1 cellular context compared by ENCODE assay signal in the genomic region with DNA sequence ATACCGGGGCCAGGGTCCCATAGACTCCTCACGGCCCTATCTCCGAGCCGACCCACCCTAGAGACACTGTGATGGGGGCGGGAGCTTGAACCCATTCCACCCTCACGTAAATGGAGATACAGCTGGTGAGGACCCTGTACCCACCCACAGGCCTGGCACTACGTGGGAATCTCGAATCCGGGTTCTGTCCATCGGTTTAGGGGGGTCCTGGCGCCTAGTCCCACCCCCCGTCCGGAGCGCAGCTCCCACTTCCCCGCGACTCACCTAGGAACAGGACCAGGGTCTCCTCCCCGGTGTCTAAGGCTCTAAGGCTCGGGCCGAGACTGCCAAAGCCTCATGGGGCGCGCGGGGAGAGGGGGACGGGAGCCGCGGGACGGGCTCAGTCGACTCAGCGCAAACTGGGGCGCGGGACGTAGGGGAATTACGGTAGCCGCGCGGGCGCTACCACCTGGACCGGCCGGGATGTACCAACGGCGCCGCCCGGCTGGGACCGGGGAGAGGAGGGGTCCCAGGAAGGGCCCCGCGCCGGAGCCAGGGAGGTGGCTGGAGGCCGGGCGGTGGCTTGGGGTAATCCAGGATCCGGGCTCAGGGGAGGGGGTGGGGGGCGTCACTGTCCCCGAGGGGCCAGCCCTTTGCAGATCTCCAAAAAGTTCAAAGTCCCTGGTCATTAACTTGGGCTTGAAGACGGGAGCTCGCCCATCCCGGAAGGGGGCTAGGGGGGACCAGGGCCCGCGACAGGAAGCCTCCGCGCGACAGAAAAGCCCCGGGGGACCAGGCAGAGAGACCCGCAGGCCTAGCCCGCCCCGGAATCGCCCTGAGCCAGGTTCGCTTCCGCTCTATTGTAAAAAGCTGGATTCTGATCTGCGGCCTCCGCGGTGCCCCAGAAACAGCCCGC.
A peak's percentile ranks its signal among the peaks of the same experiment; 100 is the strongest.
TF ChIP-seq lines count a peak whose summit lies in the region.

No MANE protein-coding gene starts in this region.

TF ChIP-seq in HepG2, 621 proteins besides CTCF, POLR2A, EP300 and RAD21 (continued from another document and continues in another):
- TF ChIP-seq, protein P1, sequence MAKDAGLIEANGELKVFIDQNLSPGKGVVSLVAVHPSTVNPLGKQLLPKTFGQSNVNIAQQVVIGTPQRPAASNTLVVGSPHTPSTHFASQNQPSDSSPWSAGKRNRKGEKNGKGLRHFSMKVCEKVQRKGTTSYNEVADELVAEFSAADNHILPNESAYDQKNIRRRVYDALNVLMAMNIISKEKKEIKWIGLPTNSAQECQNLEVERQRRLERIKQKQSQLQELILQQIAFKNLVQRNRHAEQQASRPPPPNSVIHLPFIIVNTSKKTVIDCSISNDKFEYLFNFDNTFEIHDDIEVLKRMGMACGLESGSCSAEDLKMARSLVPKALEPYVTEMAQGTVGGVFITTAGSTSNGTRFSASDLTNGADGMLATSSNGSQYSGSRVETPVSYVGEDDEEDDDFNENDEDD (CRISPR knock-in tag; IDR thresholded peaks at IDR 0.05; ENCODE audit: borderline replicate concordance): 0 out of 2 replicates have a peak, but pooled peaks have one; percentile 24
- TF ChIP-seq MATR3 (CRISPR knock-in tag; IDR thresholded peaks at IDR 0.05) (no peak), ATF1 (CRISPR knock-in tag; IDR thresholded peaks at IDR 0.05) (no peak), JDP2 (CRISPR knock-in tag; IDR thresholded peaks at IDR 0.05; ENCODE audit: borderline replicate concordance) (no peak), ETV6 (CRISPR knock-in tag; conservative IDR thresholded peaks at IDR 0.05) (no peak), ZNF572 (CRISPR knock-in tag; IDR thresholded peaks at IDR 0.05) (peak; percentile 18; the same call in 1 of the 2 replicates), REXO4 (CRISPR knock-in tag; IDR thresholded peaks at IDR 0.05; ENCODE audit: borderline replicate concordance) (no peak), SRSF1 (optimal IDR thresholded peaks at IDR 0.05; ENCODE audit: low read depth, low read length) (peak; percentile 72), ZFY (CRISPR knock-in tag; IDR thresholded peaks at IDR 0.05) (peak; percentile 77), ESRRA (CRISPR knock-in tag; IDR thresholded peaks at IDR 0.05; ENCODE audit: low read depth) (no peak), NCOA2 (CRISPR knock-in tag; IDR thresholded peaks at IDR 0.05) (no peak), ZNF652 (CRISPR knock-in tag; IDR thresholded peaks at IDR 0.05; ENCODE audit: borderline replicate concordance, low read depth) (no peak), ONECUT2 (CRISPR knock-in tag; IDR thresholded peaks at IDR 0.05) (no peak), ZKSCAN8 (CRISPR knock-in tag; IDR thresholded peaks at IDR 0.05; ENCODE audit: borderline replicate concordance) (no peak), POLR2G (IDR thresholded peaks at IDR 0.05; ENCODE audit: low read depth, low read length) (peak; percentile 50), ZSCAN20 (CRISPR knock-in tag; IDR thresholded peaks at IDR 0.05; ENCODE audit: borderline replicate concordance) (no peak), ZNF33A (CRISPR knock-in tag; IDR thresholded peaks at IDR 0.05; ENCODE audit: borderline replicate concordance) (no peak), ZNF264 (CRISPR knock-in tag; IDR thresholded peaks at IDR 0.05) (no peak), ZNF441 (CRISPR knock-in tag; IDR thresholded peaks at IDR 0.05; ENCODE audit: borderline replicate concordance) (no peak), KDM1A (CRISPR knock-in tag; IDR thresholded peaks at IDR 0.05) (0 out of 2 replicates have a peak, but pooled peaks have one; percentile 25), EHMT2 (IDR thresholded peaks at IDR 0.05; ENCODE audit: borderline replicate concordance, low read depth, low read length) (no peak), BORCS8-MEF2B (CRISPR knock-in tag; IDR thresholded peaks at IDR 0.05) (no peak), KDM5A (IDR thresholded peaks at IDR 0.05; ENCODE audit: borderline replicate concordance, low read length) (no peak; the same call in 1 of the 2 replicates), NCOR1 (IDR thresholded peaks at IDR 0.05; ENCODE audit: borderline replicate concordance, low read length) (peak; percentile 55; the same call in 1 of the 2 replicates), ZNF713 (CRISPR knock-in tag; IDR thresholded peaks at IDR 0.05) (no peak; the same call in 1 of the 2 replicates), ZSCAN30 (CRISPR knock-in tag; IDR thresholded peaks at IDR 0.05) (peak; percentile 85; the same call in 1 of the 2 replicates), ZNF496 (CRISPR knock-in tag; IDR thresholded peaks at IDR 0.05; ENCODE audit: insufficient replicate concordance) (no peak), HIVEP1 (CRISPR knock-in tag; IDR thresholded peaks at IDR 0.05) (no peak), ZNF282 (IDR thresholded peaks at IDR 0.05; ENCODE audit: partially characterized antibody) (no peak), YEATS4 (CRISPR knock-in tag; IDR thresholded peaks at IDR 0.05; ENCODE audit: borderline replicate concordance) (peak; percentile 37)
- TF ChIP-seq, protein P2, sequence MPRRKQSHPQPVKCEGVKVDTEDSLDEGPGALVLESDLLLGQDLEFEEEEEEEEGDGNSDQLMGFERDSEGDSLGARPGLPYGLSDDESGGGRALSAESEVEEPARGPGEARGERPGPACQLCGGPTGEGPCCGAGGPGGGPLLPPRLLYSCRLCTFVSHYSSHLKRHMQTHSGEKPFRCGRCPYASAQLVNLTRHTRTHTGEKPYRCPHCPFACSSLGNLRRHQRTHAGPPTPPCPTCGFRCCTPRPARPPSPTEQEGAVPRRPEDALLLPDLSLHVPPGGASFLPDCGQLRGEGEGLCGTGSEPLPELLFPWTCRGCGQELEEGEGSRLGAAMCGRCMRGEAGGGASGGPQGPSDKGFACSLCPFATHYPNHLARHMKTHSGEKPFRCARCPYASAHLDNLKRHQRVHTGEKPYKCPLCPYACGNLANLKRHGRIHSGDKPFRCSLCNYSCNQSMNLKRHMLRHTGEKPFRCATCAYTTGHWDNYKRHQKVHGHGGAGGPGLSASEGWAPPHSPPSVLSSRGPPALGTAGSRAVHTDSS (CRISPR knock-in tag; conservative IDR thresholded peaks at IDR 0.05): no peak
- TF ChIP-seq, protein P3, sequence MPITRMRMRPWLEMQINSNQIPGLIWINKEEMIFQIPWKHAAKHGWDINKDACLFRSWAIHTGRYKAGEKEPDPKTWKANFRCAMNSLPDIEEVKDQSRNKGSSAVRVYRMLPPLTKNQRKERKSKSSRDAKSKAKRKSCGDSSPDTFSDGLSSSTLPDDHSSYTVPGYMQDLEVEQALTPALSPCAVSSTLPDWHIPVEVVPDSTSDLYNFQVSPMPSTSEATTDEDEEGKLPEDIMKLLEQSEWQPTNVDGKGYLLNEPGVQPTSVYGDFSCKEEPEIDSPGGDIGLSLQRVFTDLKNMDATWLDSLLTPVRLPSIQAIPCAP (CRISPR knock-in tag; IDR thresholded peaks at IDR 0.05; ENCODE audit: low read depth): no peak
- TF ChIP-seq, protein P4, sequence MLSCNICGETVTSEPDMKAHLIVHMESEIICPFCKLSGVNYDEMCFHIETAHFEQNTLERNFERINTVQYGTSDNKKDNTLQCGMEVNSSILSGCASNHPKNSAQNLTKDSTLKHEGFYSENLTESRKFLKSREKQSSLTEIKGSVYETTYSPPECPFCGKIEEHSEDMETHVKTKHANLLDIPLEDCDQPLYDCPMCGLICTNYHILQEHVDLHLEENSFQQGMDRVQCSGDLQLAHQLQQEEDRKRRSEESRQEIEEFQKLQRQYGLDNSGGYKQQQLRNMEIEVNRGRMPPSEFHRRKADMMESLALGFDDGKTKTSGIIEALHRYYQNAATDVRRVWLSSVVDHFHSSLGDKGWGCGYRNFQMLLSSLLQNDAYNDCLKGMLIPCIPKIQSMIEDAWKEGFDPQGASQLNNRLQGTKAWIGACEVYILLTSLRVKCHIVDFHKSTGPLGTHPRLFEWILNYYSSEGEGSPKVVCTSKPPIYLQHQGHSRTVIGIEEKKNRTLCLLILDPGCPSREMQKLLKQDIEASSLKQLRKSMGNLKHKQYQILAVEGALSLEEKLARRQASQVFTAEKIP (CRISPR knock-in tag; IDR thresholded peaks at IDR 0.05; ENCODE audit: borderline replicate concordance): no peak
- TF ChIP-seq, protein P5, sequence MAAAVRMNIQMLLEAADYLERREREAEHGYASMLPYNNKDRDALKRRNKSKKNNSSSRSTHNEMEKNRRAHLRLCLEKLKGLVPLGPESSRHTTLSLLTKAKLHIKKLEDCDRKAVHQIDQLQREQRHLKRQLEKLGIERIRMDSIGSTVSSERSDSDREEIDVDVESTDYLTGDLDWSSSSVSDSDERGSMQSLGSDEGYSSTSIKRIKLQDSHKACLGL (CRISPR knock-in tag; IDR thresholded peaks at IDR 0.05): no peak
- TF ChIP-seq, protein P6, sequence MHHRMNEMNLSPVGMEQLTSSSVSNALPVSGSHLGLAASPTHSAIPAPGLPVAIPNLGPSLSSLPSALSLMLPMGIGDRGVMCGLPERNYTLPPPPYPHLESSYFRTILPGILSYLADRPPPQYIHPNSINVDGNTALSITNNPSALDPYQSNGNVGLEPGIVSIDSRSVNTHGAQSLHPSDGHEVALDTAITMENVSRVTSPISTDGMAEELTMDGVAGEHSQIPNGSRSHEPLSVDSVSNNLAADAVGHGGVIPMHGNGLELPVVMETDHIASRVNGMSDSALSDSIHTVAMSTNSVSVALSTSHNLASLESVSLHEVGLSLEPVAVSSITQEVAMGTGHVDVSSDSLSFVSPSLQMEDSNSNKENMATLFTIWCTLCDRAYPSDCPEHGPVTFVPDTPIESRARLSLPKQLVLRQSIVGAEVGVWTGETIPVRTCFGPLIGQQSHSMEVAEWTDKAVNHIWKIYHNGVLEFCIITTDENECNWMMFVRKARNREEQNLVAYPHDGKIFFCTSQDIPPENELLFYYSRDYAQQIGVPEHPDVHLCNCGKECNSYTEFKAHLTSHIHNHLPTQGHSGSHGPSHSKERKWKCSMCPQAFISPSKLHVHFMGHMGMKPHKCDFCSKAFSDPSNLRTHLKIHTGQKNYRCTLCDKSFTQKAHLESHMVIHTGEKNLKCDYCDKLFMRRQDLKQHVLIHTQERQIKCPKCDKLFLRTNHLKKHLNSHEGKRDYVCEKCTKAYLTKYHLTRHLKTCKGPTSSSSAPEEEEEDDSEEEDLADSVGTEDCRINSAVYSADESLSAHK (CRISPR knock-in tag; IDR thresholded peaks at IDR 0.05; ENCODE audit: borderline replicate concordance): no peak
- TF ChIP-seq, protein P7, sequence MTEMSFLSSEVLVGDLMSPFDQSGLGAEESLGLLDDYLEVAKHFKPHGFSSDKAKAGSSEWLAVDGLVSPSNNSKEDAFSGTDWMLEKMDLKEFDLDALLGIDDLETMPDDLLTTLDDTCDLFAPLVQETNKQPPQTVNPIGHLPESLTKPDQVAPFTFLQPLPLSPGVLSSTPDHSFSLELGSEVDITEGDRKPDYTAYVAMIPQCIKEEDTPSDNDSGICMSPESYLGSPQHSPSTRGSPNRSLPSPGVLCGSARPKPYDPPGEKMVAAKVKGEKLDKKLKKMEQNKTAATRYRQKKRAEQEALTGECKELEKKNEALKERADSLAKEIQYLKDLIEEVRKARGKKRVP (CRISPR knock-in tag; IDR thresholded peaks at IDR 0.05): 0 out of 4 replicates have a peak, but pooled peaks of 1 of the 2 experiments have one; percentile 8
- TF ChIP-seq, protein P8, sequence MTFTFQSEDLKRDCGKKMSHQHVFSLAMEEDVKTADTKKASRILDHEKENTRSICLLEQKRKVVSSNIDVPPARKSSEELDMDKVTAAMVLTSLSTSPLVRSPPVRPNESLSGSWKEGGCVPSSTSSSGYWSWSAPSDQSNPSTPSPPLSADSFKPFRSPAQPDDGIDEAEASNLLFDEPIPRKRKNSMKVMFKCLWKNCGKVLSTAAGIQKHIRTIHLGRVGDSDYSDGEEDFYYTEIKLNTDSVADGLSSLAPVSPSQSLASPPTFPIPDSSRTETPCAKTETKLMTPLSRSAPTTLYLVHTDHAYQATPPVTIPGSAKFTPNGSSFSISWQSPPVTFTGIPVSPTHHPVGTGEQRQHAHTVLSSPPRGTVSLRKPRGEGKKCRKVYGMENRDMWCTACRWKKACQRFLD (CRISPR knock-in tag; IDR thresholded peaks at IDR 0.05; ENCODE audit: borderline replicate concordance): no peak; the same call in 1 of the 2 replicates
- TF ChIP-seq, protein P9, sequence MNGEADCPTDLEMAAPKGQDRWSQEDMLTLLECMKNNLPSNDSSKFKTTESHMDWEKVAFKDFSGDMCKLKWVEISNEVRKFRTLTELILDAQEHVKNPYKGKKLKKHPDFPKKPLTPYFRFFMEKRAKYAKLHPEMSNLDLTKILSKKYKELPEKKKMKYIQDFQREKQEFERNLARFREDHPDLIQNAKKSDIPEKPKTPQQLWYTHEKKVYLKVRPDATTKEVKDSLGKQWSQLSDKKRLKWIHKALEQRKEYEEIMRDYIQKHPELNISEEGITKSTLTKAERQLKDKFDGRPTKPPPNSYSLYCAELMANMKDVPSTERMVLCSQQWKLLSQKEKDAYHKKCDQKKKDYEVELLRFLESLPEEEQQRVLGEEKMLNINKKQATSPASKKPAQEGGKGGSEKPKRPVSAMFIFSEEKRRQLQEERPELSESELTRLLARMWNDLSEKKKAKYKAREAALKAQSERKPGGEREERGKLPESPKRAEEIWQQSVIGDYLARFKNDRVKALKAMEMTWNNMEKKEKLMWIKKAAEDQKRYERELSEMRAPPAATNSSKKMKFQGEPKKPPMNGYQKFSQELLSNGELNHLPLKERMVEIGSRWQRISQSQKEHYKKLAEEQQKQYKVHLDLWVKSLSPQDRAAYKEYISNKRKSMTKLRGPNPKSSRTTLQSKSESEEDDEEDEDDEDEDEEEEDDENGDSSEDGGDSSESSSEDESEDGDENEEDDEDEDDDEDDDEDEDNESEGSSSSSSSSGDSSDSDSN (CRISPR knock-in tag; IDR thresholded peaks at IDR 0.05): peak; percentile 86
- TF ChIP-seq, protein P10, sequence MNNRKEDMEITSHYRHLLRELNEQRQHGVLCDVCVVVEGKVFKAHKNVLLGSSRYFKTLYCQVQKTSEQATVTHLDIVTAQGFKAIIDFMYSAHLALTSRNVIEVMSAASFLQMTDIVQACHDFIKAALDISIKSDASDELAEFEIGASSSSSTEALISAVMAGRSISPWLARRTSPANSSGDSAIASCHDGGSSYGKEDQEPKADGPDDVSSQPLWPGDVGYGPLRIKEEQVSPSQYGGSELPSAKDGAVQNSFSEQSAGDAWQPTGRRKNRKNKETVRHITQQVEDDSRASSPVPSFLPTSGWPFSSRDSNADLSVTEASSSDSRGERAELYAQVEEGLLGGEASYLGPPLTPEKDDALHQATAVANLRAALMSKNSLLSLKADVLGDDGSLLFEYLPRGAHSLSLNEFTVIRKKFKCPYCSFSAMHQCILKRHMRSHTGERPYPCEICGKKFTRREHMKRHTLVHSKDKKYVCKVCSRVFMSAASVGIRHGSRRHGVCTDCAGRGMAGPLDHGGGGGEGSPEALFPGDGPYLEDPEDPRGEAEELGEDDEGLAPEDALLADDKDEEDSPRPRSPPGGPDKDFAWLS (CRISPR knock-in tag; IDR thresholded peaks at IDR 0.05; ENCODE audit: borderline replicate concordance): no peak
